Comparison of ENCODE assay signal across 27 cellular contexts in the genomic region with DNA sequence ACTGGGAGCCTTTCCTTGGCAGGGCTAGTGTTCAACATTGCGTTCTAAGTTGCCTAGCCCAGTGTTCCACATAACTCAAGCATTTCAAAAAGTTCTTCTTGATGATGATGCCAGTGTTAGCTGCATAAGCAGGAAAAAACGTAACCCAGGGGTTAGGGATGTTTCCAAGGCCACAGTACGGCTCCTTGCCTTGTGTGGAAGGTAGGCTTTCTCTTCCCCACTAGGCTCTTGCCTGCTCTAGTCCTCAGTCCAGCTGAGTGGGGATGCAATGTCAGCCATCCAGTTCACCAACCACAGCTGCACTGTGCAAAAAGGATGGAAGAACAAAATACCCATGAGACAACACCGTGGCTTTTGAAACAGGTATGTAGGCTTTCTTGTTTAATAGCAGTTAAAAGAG.
"Had no signal": no experiment of that assay in that cellular context is flagged by ENCODE, and none has a peak within 500 bp of the region (broad histone marks: within the 10 kb centered on the region; RNA-seq: fewer than 3 reads in every experiment).

No MANE protein-coding gene starts in this region.

- H3K4me1 ChIP-seq: stomach, suprapubic skin, testis, thyroid gland, tibial artery, transverse colon, upper lobe of left lung, upper lobe of right lung, uterus, vagina had no signal

- H3K9me3 ChIP-seq: stomach, suprapubic skin, testis, thoracic aorta, thyroid gland, tibial artery, tibial nerve, transverse colon, upper lobe of left lung, upper lobe of right lung, uterus, vagina had no signal

- ATAC-seq: stimulated activated effector memory CD8-positive, alpha-beta T cell treated with anti-CD3 and anti-CD28 coated beads, Interleukin-12 subunit alpha, Interleukin-12 subunit beta, amount 100 ng/mL, for 72 hours; stimulated activated memory B cell treated with anti-CD40 and anti-IgM and Interleukin-4, amounts not matched to agents 10 μg/mL and 1 μg/mL and 100 μg/mL, for 72 hours; stimulated activated naive B cell treated with anti-CD40 and anti-IgM and Interleukin-4, amounts not matched to agents 10 μg/mL and 1 μg/mL and 100 μg/mL, for 72 hours; stimulated activated naive CD8-positive, alpha-beta T cell treated with anti-CD3 and anti-CD28 coated beads, Interleukin-15, amount 100 ng/mL, for 72 hours; stimulated activated naive CD8-positive, alpha-beta T cell treated with anti-CD3 and anti-CD28 coated beads, Interleukin-15, Interleukin-2, amounts not matched to agents 100 U/mL and 50 U/mL, for 24 hours; upper lobe of right lung had no signal

- DNase-seq: stimulated activated CD4-positive, alpha-beta T cell treated with anti-CD3 and anti-CD28 coated beads, Interleukin-2, amount 100 ng/mL, for 48 hours; stimulated activated CD4-positive, alpha-beta T cell treated with anti-CD3 and anti-CD28 coated beads, Interleukin-4, amount 100 ng/mL, for 1 hour; stimulated activated CD4-positive, alpha-beta T cell treated with anti-CD3 and anti-CD28 coated beads, Interleukin-4, amount 100 ng/mL, for 24 hours; stimulated activated CD4-positive, alpha-beta T cell treated with anti-CD3 and anti-CD28 coated beads, Interleukin-4, amount 100 ng/mL, for 4 hours; stimulated activated CD8-positive, alpha-beta memory T cell treated with anti-CD3 and anti-CD28 coated beads, Interleukin-4, amount 100 ng/mL, for 48 hours; stimulated activated naive B cell treated with anti-CD40 and anti-IgM and Interleukin-4, amounts not matched to agents 10 μg/mL and 1 μg/mL and 100 μg/mL, for 72 hours; stimulated activated naive CD4-positive, alpha-beta T cell; stimulated activated naive CD4-positive, alpha-beta T cell treated with Interleukin-2 at 50 U/mL for 16 hours; stimulated activated naive CD8-positive, alpha-beta T cell treated with anti-CD3 and anti-CD28 coated beads, Interleukin-15, amount 100 ng/mL, for 72 hours; stimulated activated naive CD8-positive, alpha-beta T cell treated with anti-CD3 and anti-CD28 coated beads, Interleukin-15, Interleukin-2, amounts not matched to agents 100 U/mL and 50 U/mL, for 24 hours; stomach; substantia nigra; testis; thyroid gland; tibial artery; transverse colon; trophoblast cell; upper lobe of left lung; upper lobe of right lung; uterus had no signal

- H3K4me3 ChIP-seq: stomach, suprapubic skin, testis, thoracic aorta, thyroid gland, tibial artery, tibial nerve, transverse colon, upper lobe of left lung, upper lobe of right lung, uterus, vagina had no signal

- FAIRE-seq: urothelium cell line had no signal

- H3K27me3 ChIP-seq: stomach, suprapubic skin, testis, thyroid gland, tibial artery, tibial nerve, transverse colon, upper lobe of left lung, upper lobe of right lung, uterus, vagina had no signal

- H3K27ac ChIP-seq: stomach, suprapubic skin, testis, thoracic aorta, thyroid gland, tibial artery, tibial nerve, transverse colon, upper lobe of left lung, upper lobe of right lung, uterus, vagina had no signal

- H3K36me3 ChIP-seq: thoracic aorta, uterus had no signal
